Comparison of ENCODE assay signal across 7 cellular contexts in the genomic region with DNA sequence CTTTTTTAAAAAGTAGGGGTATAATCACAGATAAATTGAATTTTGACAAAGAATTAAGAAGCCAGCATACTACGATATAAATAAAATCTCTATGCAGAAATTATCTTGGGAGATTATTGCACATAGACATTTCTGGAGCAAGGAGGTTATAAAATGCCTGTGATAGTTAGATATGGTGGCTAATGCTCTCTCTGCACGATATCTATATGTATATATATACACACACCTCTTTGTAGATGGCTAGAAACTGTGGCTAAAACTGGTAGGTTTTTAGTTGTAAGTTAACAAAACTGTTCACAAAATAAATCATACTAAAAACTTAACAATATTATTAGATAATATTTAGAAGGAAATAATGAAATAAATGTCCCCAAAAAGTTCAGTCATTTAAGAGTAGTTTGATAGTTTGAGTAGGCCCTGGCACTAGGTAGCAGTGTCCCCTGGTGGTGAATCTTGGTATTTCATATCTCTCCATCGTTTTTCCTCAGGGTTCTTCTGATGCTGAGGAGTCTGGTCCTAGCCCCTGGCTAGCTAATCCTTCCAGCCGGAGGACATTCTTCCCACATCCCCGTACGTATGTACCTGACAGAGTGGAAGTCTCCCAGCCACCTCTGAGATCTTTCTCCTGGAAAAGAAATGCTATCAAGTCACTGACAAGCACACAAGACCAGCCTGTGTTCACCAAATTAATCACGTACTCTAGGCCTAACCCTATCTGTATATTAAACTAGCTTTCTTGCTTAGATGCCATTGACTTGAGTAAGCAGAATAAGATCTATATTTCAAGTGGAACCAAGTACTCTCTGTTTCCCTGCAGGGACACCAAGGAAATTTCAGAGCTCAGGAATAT. TPM values are rescaled to one million over a fixed set of nuclear protein-coding genes. Genes with fewer than 3 reads are reported as not detected.
A peak's percentile ranks its signal among the peaks of the same experiment; 100 is the strongest.
DNase-seq lines count a peak whose midpoint lies in the region; ATAC-seq and TF ChIP-seq lines count a peak whose summit lies in the region.

No MANE protein-coding gene starts in this region.

- no peaks in the 10 kb centered on the region for H3K4me1 ChIP-seq in endodermal cell (ENCODE audit: control insufficient read depth, insufficient read depth, low read length)

- H3K36me3 Mint-ChIP-seq in endodermal cell (ENCODE audit: low read depth) (no peaks in the 10 kb centered on the region), nephron (ENCODE audit: low read depth) (no peaks in the 10 kb centered on the region)
- H3K36me3 Mint-ChIP-seq in stimulated activated naive B cell treated with anti-CD40 and anti-IgM and Interleukin-4, amounts not matched to agents 10 μg/mL and 1 μg/mL and 100 μg/mL, for 72 hours, result no peaks in the 10 kb centered on the region

- H3K9me3 ChIP-seq in endodermal cell (ENCODE audit: control insufficient read depth, low read length), result peaks cover 8% of the 10 kb centered on the region

- H3K4me1 Mint-ChIP-seq in endodermal cell, result peaks cover 10% of the 10 kb centered on the region
- no peaks in the 10 kb centered on the region for H3K4me1 Mint-ChIP-seq in nephron
- peaks cover 10 to 11% of the 10 kb centered on the region in 2 donors for H3K4me1 Mint-ChIP-seq in stimulated activated naive B cell treated with anti-CD40 and anti-IgM and Interleukin-4, amounts not matched to agents 10 μg/mL and 1 μg/mL and 100 μg/mL, for 72 hours

- H3K27me3 ChIP-seq in endodermal cell (ENCODE audit: control insufficient read depth, insufficient read depth, low read length, poor library complexity, severe bottlenecking), result no peaks in the 10 kb centered on the region

- no peak for ATAC-seq in stimulated activated naive B cell treated with anti-CD40 and anti-IgM and Interleukin-4, amounts not matched to agents 10 μg/mL and 1 μg/mL and 100 μg/mL, for 72 hours (replicated peaks)
- ATAC-seq in HG02759 (IDR thresholded peaks at IDR 0.05; ENCODE audit: unreplicated experiment), result no peak

- TF ChIP-seq CTCF in endodermal cell (conservative IDR thresholded peaks at IDR 0.05), result peak; percentile 91
- peak; percentile 87 to 89 (median 88) for TF ChIP-seq CTCF in nephron (IDR thresholded peaks at IDR 0.05; ENCODE audit: unreplicated experiment in 3 of 3)

- H3K9me3 Mint-ChIP-seq in endodermal cell (peaks cover 4% of the 10 kb centered on the region), nephron (peaks cover 4% of the 10 kb centered on the region)
- no peaks in the 10 kb centered on the region for H3K9me3 Mint-ChIP-seq in stimulated activated naive B cell treated with anti-CD40 and anti-IgM and Interleukin-4, amounts not matched to agents 10 μg/mL and 1 μg/mL and 100 μg/mL, for 72 hours

- DNase-seq in DMS53 (lab: John Stamatoyannopoulos, UW) (peak; percentile 55), HCEC 1CT (peak; percentile 29), SK-N-DZ (ENCODE audit: low spot score) (peak; percentile 32), endodermal cell (peak; percentile 82)
- no peak for DNase-seq in stimulated activated naive B cell treated with anti-CD40 and anti-IgM and Interleukin-4, amounts not matched to agents 10 μg/mL and 1 μg/mL and 100 μg/mL, for 72 hours

- H3K9ac ChIP-seq in endodermal cell (ENCODE audit: extremely low read depth, low read length, poor library complexity, severe bottlenecking), result no peak overlapping the region

- H3K4me3 ChIP-seq in endodermal cell (ENCODE audit: low read length), result no peak overlapping the region

- 59 to 60% methylated on average over 4 to 6 of the region's 7 CpGs for WGBS in endodermal cell (ENCODE audit: insufficient coverage in 1 of 2, insufficient read length in 1 of 2), 2 experiments

- H3K4me3 Mint-ChIP-seq in endodermal cell (no peak overlapping the region), nephron (no peak overlapping the region)
- no peak overlapping the region for H3K4me3 Mint-ChIP-seq in stimulated activated naive B cell treated with anti-CD40 and anti-IgM and Interleukin-4, amounts not matched to agents 10 μg/mL and 1 μg/mL and 100 μg/mL, for 72 hours

- no peaks in the 10 kb centered on the region for H3K36me3 ChIP-seq in endodermal cell (ENCODE audit: control insufficient read depth, insufficient read depth, low read length)

- no peak overlapping the region for H3K27ac ChIP-seq in endodermal cell (ENCODE audit: low read depth, low read length)

- H3K27ac Mint-ChIP-seq in endodermal cell (no peak overlapping the region), nephron (no peak overlapping the region)
- no peak overlapping the region for H3K27ac Mint-ChIP-seq in stimulated activated naive B cell treated with anti-CD40 and anti-IgM and Interleukin-4, amounts not matched to agents 10 μg/mL and 1 μg/mL and 100 μg/mL, for 72 hours

- H3K27me3 Mint-ChIP-seq in endodermal cell (ENCODE audit: insufficient read depth) (peaks cover 23% of the 10 kb centered on the region), nephron (ENCODE audit: low read depth) (no peaks in the 10 kb centered on the region)
- peaks cover 0 to 7% of the 10 kb centered on the region in 2 donors for H3K27me3 Mint-ChIP-seq in stimulated activated naive B cell treated with anti-CD40 and anti-IgM and Interleukin-4, amounts not matched to agents 10 μg/mL and 1 μg/mL and 100 μg/mL, for 72 hours

RNA-seq across cellular contexts. Expression of gene ART5, which starts 32.2 kb away (rescaled TPM):
- 1.1 and 1.5 TPM in 2 replicates for polyA plus RNA-seq in SK-N-DZ (2014; cell fraction: cytosol; rRNA removed)
- polyA plus RNA-seq in SK-N-DZ (2014; cell fraction: nucleus; rRNA removed), result 0.81 and 4.8 TPM in 2 replicates
- total RNA-seq in endodermal cell, result 1 to 10 TPM; 6.4 to 7.8 TPM
- polyA plus RNA-seq in endodermal cell (2013, experiment 1 of 2), result 6.1 TPM
- polyA plus RNA-seq in endodermal cell (2013, experiment 2 of 2), result 5.2 TPM

RNA-seq across cellular contexts. Expression of gene ART1, which starts 35.3 kb away (rescaled TPM):
- polyA plus RNA-seq in SK-N-DZ (2014; cell fraction: cytosol; rRNA removed), result not detected in 2 replicates
- polyA plus RNA-seq in SK-N-DZ (2014; cell fraction: nucleus; rRNA removed), result not detected in 2 replicates
- total RNA-seq in endodermal cell, result not detected
- not detected for polyA plus RNA-seq in endodermal cell (2013, experiment 1 of 2)
- polyA plus RNA-seq in endodermal cell (2013, experiment 2 of 2), result not detected
